Comparison of ENCODE assay signal across 23 cellular contexts in genomic region chr1:3536796-3537195, GRCh38.
DNase-seq lines count a peak whose midpoint lies in the region; ATAC-seq, FAIRE-seq and TF ChIP-seq lines count a peak whose summit lies in the region.
"Had no signal": no experiment of that assay in that cellular context is flagged by ENCODE, and none has a peak within 500 bp of the region (broad histone marks: within the 10 kb centered on the region; RNA-seq: fewer than 3 reads in every experiment).

No MANE protein-coding gene starts in this region.

- TF ChIP-seq EP300 in HepG2 (IDR thresholded peaks at IDR 0.05; ENCODE audit: low read depth in 2 of 2, low read length in 2 of 2), result no peak
- TF ChIP-seq EP300 in HepG2 (CRISPR knock-in tag; IDR thresholded peaks at IDR 0.05; ENCODE audit: borderline replicate concordance), result no peak

- H3K23ac ChIP-seq in neuronal stem cell (ENCODE audit: low read depth, low read length, poor library complexity), result peak overlapping the region; percentile 31

- H3K36me3 ChIP-seq in HepG2 (replicated peaks in 1 of 2; ENCODE audit: control insufficient read depth in 1 of 2, insufficient read depth in 2 of 2, low read length in 2 of 2) (no peaks in the 10 kb centered on the region), right lobe of liver (no peaks in the 10 kb centered on the region), SK-N-MC (ENCODE audit: insufficient read depth, low read length) (no peaks in the 10 kb centered on the region), neuronal stem cell (replicated peaks in 1 of 2; ENCODE audit: control insufficient read depth in 2 of 2, insufficient read depth in 2 of 2, low read length in 2 of 2) (no peaks in the 10 kb centered on the region)
- H3K36me3 ChIP-seq in effector memory CD4-positive, alpha-beta T cell (ENCODE audit: control insufficient read depth, insufficient read depth, low read length), result no peaks in the 10 kb centered on the region
- H3K36me3 ChIP-seq: HAP-1 had no signal

- H2AFZ ChIP-seq in HepG2 (ENCODE audit: low read length), result no peak overlapping the region
- H2AFZ ChIP-seq in neuronal stem cell (ENCODE audit: low read length), result no peak overlapping the region
- H2AFZ ChIP-seq: GM23338 had no signal

- H3K9me3 ChIP-seq in HepG2 (ENCODE audit: low read length) (no peaks in the 10 kb centered on the region), right lobe of liver (no peaks in the 10 kb centered on the region), SK-N-MC (ENCODE audit: low read depth, low read length) (no peaks in the 10 kb centered on the region), neuronal stem cell (replicated peaks in 1 of 2; ENCODE audit: control insufficient read depth in 2 of 2, insufficient read depth in 1 of 2, low read depth in 1 of 2, low read length in 2 of 2) (no peaks in the 10 kb centered on the region)
- no peaks in the 10 kb centered on the region for H3K9me3 ChIP-seq in effector memory CD4-positive, alpha-beta T cell (ENCODE audit: control insufficient read depth, low read length)
- H3K9me3 ChIP-seq: A549, HAP-1 had no signal

- in situ Hi-C loops in HepG2 (cut with HindIII; ENCODE audit: extremely low pct_ligation_motif_present, low pct_unique_long_range_greater_than_20kb), result no loop called here

- no peak overlapping the region for H2BK12ac ChIP-seq in neuronal stem cell (ENCODE audit: low read length)

- TF ChIP-seq POLR2A in HepG2 (IDR thresholded peaks at IDR 0.05; ENCODE audit: insufficient read depth in 1 of 2, low read depth in 2 of 2, low read length in 2 of 2), result no peak
- no peak for TF ChIP-seq POLR2A in right lobe of liver (IDR thresholded peaks at IDR 0.05)

- H4K8ac ChIP-seq in neuronal stem cell (ENCODE audit: low read depth, low read length), result no peak overlapping the region

- H2BK5ac ChIP-seq in neuronal stem cell (ENCODE audit: low read length), result no peak overlapping the region

- no peak overlapping the region for H2BK15ac ChIP-seq in neuronal stem cell (ENCODE audit: low read length)

- FAIRE-seq in HepG2 (lab: Jason Lieb, UNC), result no peak
- FAIRE-seq: A549, GM12891, GM18507, H54 had no signal

- intact Hi-C loops in HepG2 (cut with micrococcal nuclease; ENCODE audit: unreplicated experiment), result no loop called here
- intact Hi-C loops in right lobe of liver (cut with DNase I), result no loop called here

- CTCF ChIA-PET in HepG2 (lab: Yijun Ruan, JAX; ENCODE audit: low intra/inter-chr PET ratio, low total read pairs), result no interaction called here

- H3K4me3 ChIP-seq in HepG2 (replicated peaks in 1 of 3; ENCODE audit: insufficient read depth in 1 of 3, low read depth in 2 of 3, low read length in 3 of 3), result no peak overlapping the region
- H3K4me3 ChIP-seq in right lobe of liver, result no peak overlapping the region
- H3K4me3 ChIP-seq in SK-N-MC, result no peak overlapping the region
- no peak overlapping the region for H3K4me3 ChIP-seq in neuronal stem cell (ENCODE audit: low read length in 2 of 2)
- H3K4me3 ChIP-seq in effector memory CD4-positive, alpha-beta T cell (ENCODE audit: insufficient read depth, low read depth, low read length, poor library complexity, severe bottlenecking), result no peak overlapping the region
- H3K4me3 ChIP-seq: A549, GM23338, HAP-1 had no signal

- DNase-seq in HepG2 (ENCODE audit: low spot score), result no peak
- DNase-seq in right lobe of liver, result no peak
- DNase-seq in SK-N-MC (ENCODE audit: low read depth, low spot score), result no peak
- DNase-seq in neuronal stem cell (ENCODE audit: low spot score), result no peak
- DNase-seq in NCI-H510A (lab: John Stamatoyannopoulos, UW), result no peak
- DNase-seq in effector memory CD4-positive, alpha-beta T cell, result no peak
- no peak for DNase-seq in activated T-cell treated with anti-CD3 and anti-CD28 coated beads for 4 hours
- DNase-seq: 8988T; ACHN; C1 segment of cervical spinal cord; Calu3; CD4-positive, alpha-beta memory T cell; COR-L47; DMS53; DMS79 treated with DMSO at 0.1 percent for 48 hours; GF-D8; HFFc6 had no signal

- TF ChIP-seq RAD21 in HepG2 (CRISPR knock-in tag; IDR thresholded peaks at IDR 0.05), result no peak

- no peak overlapping the region for H2BK120ac ChIP-seq in neuronal stem cell (ENCODE audit: low read depth, low read length)

- H4K91ac ChIP-seq in neuronal stem cell (ENCODE audit: low read depth, low read length, poor library complexity), result no peak overlapping the region

- H3K4me2 ChIP-seq in HepG2 (ENCODE audit: low read depth, low read length) (no peak overlapping the region), neuronal stem cell (ENCODE audit: insufficient read depth, low read length, poor library complexity, severe bottlenecking) (no peak overlapping the region)
- H3K4me2 ChIP-seq: A549, GM23338 had no signal

- no peak overlapping the region for H3K4ac ChIP-seq in neuronal stem cell (ENCODE audit: low read length)

- peak overlapping the region; percentile 11 for H3K18ac ChIP-seq in neuronal stem cell (ENCODE audit: low read length)

- H3K79me1 ChIP-seq in neuronal stem cell (ENCODE audit: low read depth, low read length), result peaks cover 4% of the 10 kb centered on the region

- WGBS in HepG2 (ENCODE audit: low lambda C conversion rate), result no CpG with 5 or more reads among the region's 10 CpGs
- no CpG with 5 or more reads among the region's 10 CpGs for WGBS in right lobe of liver (ENCODE audit: insufficient coverage, low coverage, low lambda C conversion rate, missing lambda C conversion rate)
- WGBS in neuronal stem cell (ENCODE audit: extremely low coverage in 2 of 2, insufficient read length in 2 of 2, insufficient replicate concordance in 1 of 2), 2 donors, result no CpG with 5 or more reads among the region's 10 CpGs

- no TSS peak for BruUV-seq in HepG2 (replicated peaks; lab: Mats Ljungman, UMichigan)

- no peak overlapping the region for H2AK5ac ChIP-seq in neuronal stem cell (ENCODE audit: low read depth, low read length)

- no peaks in the 10 kb centered on the region for H3K79me2 ChIP-seq in HepG2 (ENCODE audit: insufficient read depth, low read length)

- ATAC-seq in HepG2 (no peak), right lobe of liver (no peak)
- ATAC-seq: A549, GM23338 had no signal

- H3K9ac ChIP-seq in HepG2 (ENCODE audit: insufficient read depth, low read depth, low read length) (no peak overlapping the region), SK-N-MC (ENCODE audit: insufficient read length) (no peak overlapping the region), neuronal stem cell (ENCODE audit: low read depth, low read length, poor library complexity) (no peak overlapping the region)

- POLR2A ChIA-PET in HepG2 (lab: Yijun Ruan, JAX), result no interaction called here

- peaks cover 15 to 60% of the 10 kb centered on the region in 2 experiments; a peak in 4 of 5 replicates for H3K27me3 ChIP-seq in HepG2 (ENCODE audit: control insufficient read depth in 1 of 2, insufficient read depth in 2 of 2, low read length in 2 of 2)
- H3K27me3 ChIP-seq in right lobe of liver, result no peaks in the 10 kb centered on the region
- no peaks in the 10 kb centered on the region for H3K27me3 ChIP-seq in neuronal stem cell (ENCODE audit: control insufficient read depth in 3 of 3, insufficient read depth in 3 of 3, low read depth in 1 of 3, low read length in 3 of 3)
- H3K27me3 ChIP-seq in effector memory CD4-positive, alpha-beta T cell (replicated peaks; ENCODE audit: control insufficient read depth, insufficient read depth, low read length, poor library complexity, severe bottlenecking), result no peaks in the 10 kb centered on the region

- H3K4me1 ChIP-seq in HepG2 (ENCODE audit: insufficient read depth, low read length) (no peaks in the 10 kb centered on the region), right lobe of liver (no peaks in the 10 kb centered on the region), neuronal stem cell (ENCODE audit: control insufficient read depth in 2 of 2, insufficient read depth in 1 of 2, low read depth in 1 of 2, low read length in 2 of 2) (peaks cover 9 to 11% of the 10 kb centered on the region in 2 donors)
- no peaks in the 10 kb centered on the region for H3K4me1 ChIP-seq in effector memory CD4-positive, alpha-beta T cell (ENCODE audit: control insufficient read depth, insufficient read depth, low read length, poor library complexity, severe bottlenecking)
- H3K4me1 ChIP-seq: HAP-1 had no signal

- H4K20me1 ChIP-seq in HepG2 (ENCODE audit: insufficient read depth, low read length), result peaks cover 17% of the 10 kb centered on the region; the same call in 1 of the 2 replicates

- no peak for TF ChIP-seq CTCF in HepG2 (CRISPR knock-in tag; IDR thresholded peaks at IDR 0.05)
- no peak for TF ChIP-seq CTCF in right lobe of liver (IDR thresholded peaks at IDR 0.05)

- no peak overlapping the region for H3K27ac ChIP-seq in HepG2 (ENCODE audit: extremely low read length, insufficient read depth, low read length)
- H3K27ac ChIP-seq in right lobe of liver, result no peak overlapping the region
- H3K27ac ChIP-seq in SK-N-MC, result peak overlapping the region; percentile 42; the same call in 1 of the 2 replicates
- no peak overlapping the region for H3K27ac ChIP-seq in neuronal stem cell (replicated peaks; ENCODE audit: low read length)
- H3K27ac ChIP-seq in effector memory CD4-positive, alpha-beta T cell (ENCODE audit: insufficient read depth, low read length, poor library complexity, severe bottlenecking), result no peak overlapping the region
- H3K27ac ChIP-seq: A549 had no signal

- H3K14ac ChIP-seq in neuronal stem cell (ENCODE audit: low read length), result no peak overlapping the region

TF ChIP-seq in HepG2, 621 proteins besides CTCF, POLR2A, EP300 and RAD21 (continues in another document):
- TF ChIP-seq ZNF574 (CRISPR knock-in tag; IDR thresholded peaks at IDR 0.05) (no peak), ETV6 (CRISPR knock-in tag; conservative IDR thresholded peaks at IDR 0.05) (no peak)
